ENCODE assay signal across 2 cellular contexts in the genomic region with DNA sequence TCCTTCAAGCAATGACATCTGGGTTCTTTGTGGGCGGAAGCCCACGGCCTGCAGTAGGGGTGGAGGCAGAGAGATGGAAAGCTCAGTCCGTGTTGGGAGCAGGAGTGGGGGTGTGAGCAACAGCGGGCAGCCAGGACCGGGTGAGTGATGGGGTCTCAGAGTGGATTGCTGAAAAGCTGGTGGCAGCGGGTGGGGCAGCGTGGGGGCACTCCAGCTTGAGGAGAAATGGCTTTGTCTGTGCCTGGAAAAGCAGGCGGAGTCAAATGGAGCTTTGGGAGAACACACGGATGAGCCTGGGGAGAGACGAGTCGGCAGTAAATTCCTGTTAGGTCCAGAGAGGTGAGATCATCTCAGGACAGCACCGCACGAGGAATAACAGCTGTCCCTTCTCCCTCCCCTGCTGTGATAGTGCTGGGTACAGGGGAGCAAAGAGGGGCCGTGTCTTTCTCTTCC.
TF ChIP-seq lines count a peak whose summit lies in the region.

No MANE protein-coding gene starts in this region.

TF ChIP-seq in GM23338, 12 proteins besides CTCF, POLR2A, EP300 and RAD21 (continues in another document):
- TF ChIP-seq POLR2AphosphoS5 (IDR thresholded peaks at IDR 0.05; ENCODE audit: low read depth) (no peak), NANOG (IDR thresholded peaks at IDR 0.05; ENCODE audit: borderline replicate concordance) (no peak), REST (IDR thresholded peaks at IDR 0.05; ENCODE audit: unreplicated experiment) (no peak), CREB1 (CRISPR knock-in tag; IDR thresholded peaks at IDR 0.05; ENCODE audit: low read depth) (no peak), JUNB (IDR thresholded peaks at IDR 0.05; ENCODE audit: unreplicated experiment) (no peak), STAT1 (IDR thresholded peaks at IDR 0.05; ENCODE audit: unreplicated experiment) (no peak), EZH2phosphoT487 (IDR thresholded peaks at IDR 0.05; ENCODE audit: unreplicated experiment) (no peak), ZNF114 (CRISPR knock-in tag; IDR thresholded peaks at IDR 0.05) (no peak), ETS1 (IDR thresholded peaks at IDR 0.05) (no peak)
- TF ChIP-seq, protein P1, sequence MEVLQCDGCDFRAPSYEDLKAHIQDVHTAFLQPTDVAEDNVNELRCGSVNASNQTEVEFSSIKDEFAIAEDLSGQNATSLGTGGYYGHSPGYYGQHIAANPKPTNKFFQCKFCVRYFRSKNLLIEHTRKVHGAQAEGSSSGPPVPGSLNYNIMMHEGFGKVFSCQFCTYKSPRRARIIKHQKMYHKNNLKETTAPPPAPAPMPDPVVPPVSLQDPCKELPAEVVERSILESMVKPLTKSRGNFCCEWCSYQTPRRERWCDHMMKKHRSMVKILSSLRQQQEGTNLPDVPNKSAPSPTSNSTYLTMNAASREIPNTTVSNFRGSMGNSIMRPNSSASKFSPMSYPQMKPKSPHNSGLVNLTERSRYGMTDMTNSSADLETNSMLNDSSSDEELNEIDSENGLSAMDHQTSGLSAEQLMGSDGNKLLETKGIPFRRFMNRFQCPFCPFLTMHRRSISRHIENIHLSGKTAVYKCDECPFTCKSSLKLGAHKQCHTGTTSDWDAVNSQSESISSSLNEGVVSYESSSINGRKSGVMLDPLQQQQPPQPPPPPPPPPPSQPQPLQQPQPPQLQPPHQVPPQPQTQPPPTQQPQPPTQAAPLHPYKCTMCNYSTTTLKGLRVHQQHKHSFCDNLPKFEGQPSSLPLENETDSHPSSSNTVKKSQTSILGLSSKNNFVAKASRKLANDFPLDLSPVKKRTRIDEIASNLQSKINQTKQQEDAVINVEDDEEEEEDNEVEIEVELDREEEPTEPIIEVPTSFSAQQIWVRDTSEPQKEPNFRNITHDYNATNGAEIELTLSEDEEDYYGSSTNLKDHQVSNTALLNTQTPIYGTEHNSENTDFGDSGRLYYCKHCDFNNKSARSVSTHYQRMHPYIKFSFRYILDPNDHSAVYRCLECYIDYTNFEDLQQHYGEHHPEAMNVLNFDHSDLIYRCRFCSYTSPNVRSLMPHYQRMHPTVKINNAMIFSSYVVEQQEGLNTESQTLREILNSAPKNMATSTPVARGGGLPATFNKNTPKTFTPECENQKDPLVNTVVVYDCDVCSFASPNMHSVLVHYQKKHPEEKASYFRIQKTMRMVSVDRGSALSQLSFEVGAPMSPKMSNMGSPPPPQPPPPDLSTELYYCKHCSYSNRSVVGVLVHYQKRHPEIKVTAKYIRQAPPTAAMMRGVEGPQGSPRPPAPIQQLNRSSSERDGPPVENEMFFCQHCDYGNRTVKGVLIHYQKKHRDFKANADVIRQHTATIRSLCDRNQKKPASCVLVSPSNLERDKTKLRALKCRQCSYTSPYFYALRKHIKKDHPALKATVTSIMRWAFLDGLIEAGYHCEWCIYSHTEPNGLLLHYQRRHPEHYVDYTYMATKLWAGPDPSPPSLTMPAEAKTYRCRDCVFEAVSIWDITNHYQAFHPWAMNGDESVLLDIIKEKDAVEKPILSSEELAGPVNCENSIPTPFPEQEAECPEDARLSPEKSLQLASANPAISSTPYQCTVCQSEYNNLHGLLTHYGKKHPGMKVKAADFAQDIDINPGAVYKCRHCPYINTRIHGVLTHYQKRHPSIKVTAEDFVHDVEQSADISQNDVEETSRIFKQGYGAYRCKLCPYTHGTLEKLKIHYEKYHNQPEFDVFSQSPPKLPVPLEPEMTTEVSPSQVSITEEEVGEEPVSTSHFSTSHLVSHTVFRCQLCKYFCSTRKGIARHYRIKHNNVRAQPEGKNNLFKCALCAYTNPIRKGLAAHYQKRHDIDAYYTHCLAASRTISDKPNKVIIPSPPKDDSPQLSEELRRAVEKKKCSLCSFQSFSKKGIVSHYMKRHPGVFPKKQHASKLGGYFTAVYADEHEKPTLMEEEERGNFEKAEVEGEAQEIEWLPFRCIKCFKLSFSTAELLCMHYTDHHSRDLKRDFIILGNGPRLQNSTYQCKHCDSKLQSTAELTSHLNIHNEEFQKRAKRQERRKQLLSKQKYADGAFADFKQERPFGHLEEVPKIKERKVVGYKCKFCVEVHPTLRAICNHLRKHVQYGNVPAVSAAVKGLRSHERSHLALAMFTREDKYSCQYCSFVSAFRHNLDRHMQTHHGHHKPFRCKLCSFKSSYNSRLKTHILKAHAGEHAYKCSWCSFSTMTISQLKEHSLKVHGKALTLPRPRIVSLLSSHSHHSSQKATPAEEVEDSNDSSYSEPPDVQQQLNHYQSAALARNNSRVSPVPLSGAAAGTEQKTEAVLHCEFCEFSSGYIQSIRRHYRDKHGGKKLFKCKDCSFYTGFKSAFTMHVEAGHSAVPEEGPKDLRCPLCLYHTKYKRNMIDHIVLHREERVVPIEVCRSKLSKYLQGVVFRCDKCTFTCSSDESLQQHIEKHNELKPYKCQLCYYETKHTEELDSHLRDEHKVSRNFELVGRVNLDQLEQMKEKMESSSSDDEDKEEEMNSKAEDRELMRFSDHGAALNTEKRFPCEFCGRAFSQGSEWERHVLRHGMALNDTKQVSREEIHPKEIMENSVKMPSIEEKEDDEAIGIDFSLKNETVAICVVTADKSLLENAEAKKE (CRISPR knock-in tag; IDR thresholded peaks at IDR 0.05) = no peak

TF ChIP-seq in SK-N-SH, 30 proteins besides CTCF, POLR2A, EP300 and RAD21:
- TF ChIP-seq RXRA (IDR thresholded peaks at IDR 0.05; ENCODE audit: borderline replicate concordance, low read depth) (no peak), NFIC (IDR thresholded peaks at IDR 0.05; ENCODE audit: borderline replicate concordance) (no peak), RFX5 (IDR thresholded peaks at IDR 0.05; ENCODE audit: low read length) (no peak), TCF12 (IDR thresholded peaks at IDR 0.05) (no peak), TEAD4 (IDR thresholded peaks at IDR 0.05; ENCODE audit: borderline replicate concordance, insufficient read depth) (no peak), FOXM1 (IDR thresholded peaks at IDR 0.05; ENCODE audit: low read depth) (no peak), RCOR1 (IDR thresholded peaks at IDR 0.05; ENCODE audit: low read length) (no peak), YY1 (IDR thresholded peaks at IDR 0.05; ENCODE audit: low read depth) (no peak), SIN3A (IDR thresholded peaks at IDR 0.05; ENCODE audit: borderline replicate concordance, low read depth, low read length) (no peak), ZBTB33 (IDR thresholded peaks at IDR 0.05; ENCODE audit: borderline replicate concordance, low read depth) (no peak), SMC3 (IDR thresholded peaks at IDR 0.05; ENCODE audit: low read depth, low read length) (no peak), GATA2 (CRISPR knock-in tag; IDR thresholded peaks at IDR 0.05) (no peak), PBX3 (IDR thresholded peaks at IDR 0.05) (no peak), FOXJ3 (CRISPR knock-in tag; IDR thresholded peaks at IDR 0.05) (no peak), JUND (IDR thresholded peaks at IDR 0.05) (no peak), IRF3 (IDR thresholded peaks at IDR 0.05; ENCODE audit: low read depth, low read length) (no peak), ELF1 (IDR thresholded peaks at IDR 0.05) (no peak)
